ENCODE assay signal across 12 cellular contexts in genomic region chr7:92785923-92786322, GRCh38. TPM values are rescaled to one million over a fixed set of nuclear protein-coding genes. Genes with fewer than 3 reads are reported as not detected.
A peak's percentile ranks its signal among the peaks of the same experiment; 100 is the strongest.
DNase-seq lines count a peak whose midpoint lies in the region; ATAC-seq, FAIRE-seq and TF ChIP-seq lines count a peak whose summit lies in the region.
"Had no signal": no experiment of that assay in that cellular context is flagged by ENCODE, and none has a peak within 500 bp of the region (broad histone marks: within the 10 kb centered on the region; RNA-seq: fewer than 3 reads in every experiment).

No MANE protein-coding gene starts in this region.

- H3K36me3 Mint-ChIP-seq in MCF 10A (ENCODE audit: insufficient read depth, unreplicated experiment): peaks cover 21% of the 10 kb centered on the region
- peaks cover 51% of the 10 kb centered on the region for H3K36me3 Mint-ChIP-seq in activated naive CD4-positive, alpha-beta T cell treated with anti-CD3 and anti-CD28 coated beads, Interleukin-2, amount 10 ng/mL, durations not matched to agents 7 days and 5 days
- H3K36me3 Mint-ChIP-seq in CD14-positive monocyte: peaks cover 8 to 16% of the 10 kb centered on the region in 2 donors

- no peak for TF ChIP-seq POLR2A in breast epithelium (IDR thresholded peaks at IDR 0.05)
- no peak for TF ChIP-seq POLR2A in K562 (conservative IDR thresholded peaks at IDR 0.05)

- no peak overlapping the region for H2AFZ ChIP-seq in K562 (ENCODE audit: low read depth, low read length)

- peak; percentile 78 for FAIRE-seq in K562 (lab: Jason Lieb, UNC)

- no peak for TF ChIP-seq EP300 in K562 (IDR thresholded peaks at IDR 0.05; ENCODE audit: low read length)

- CTCF ChIA-PET in MCF 10A (lab: Yijun Ruan, JAX): interaction anchor here (0.8 to 1.5 kb wide), 2 partner anchors 21 to 23 kb away, joined by 3 to 6 read pairs; no protein-coding TSS in a partner anchor
- CTCF ChIA-PET in K562 (lab: Yijun Ruan, JAX; ENCODE audit: low intra/inter-chr PET ratio): no interaction called here
- CTCF ChIA-PET in activated naive CD4-positive, alpha-beta T cell treated with anti-CD3 and anti-CD28 coated beads, Interleukin-2, amount 10 ng/mL, durations not matched to agents 7 days and 5 days (lab: Charles Lee): no interaction called here

- intact Hi-C loops in MCF 10A (cut with micrococcal nuclease): no loop called here
- intact Hi-C loops in breast epithelium (cut with DNase I; ENCODE audit: low total_unique reads): no loop called here
- intact Hi-C loops in K562 (cut with micrococcal nuclease): no loop called here
- intact Hi-C loops in upper lobe of right lung (cut with DNase I): no loop called here
- intact Hi-C loops in CD14-positive monocyte (cut with micrococcal nuclease): no loop called here

- in situ Hi-C loops in K562 (cut with MboI): no loop called here

- peak overlapping the region; percentile 63 for H3K27ac Mint-ChIP-seq in MCF 10A (ENCODE audit: low read depth, unreplicated experiment)
- H3K27ac Mint-ChIP-seq in activated naive CD4-positive, alpha-beta T cell treated with anti-CD3 and anti-CD28 coated beads, Interleukin-2, amount 10 ng/mL, durations not matched to agents 7 days and 5 days: no peak overlapping the region
- H3K27ac Mint-ChIP-seq in CD14-positive monocyte: no peak overlapping the region
- H3K27ac Mint-ChIP-seq: activated CD4-positive, alpha-beta T cell treated with anti-CD3 and anti-CD28 coated beads, Interleukin-2, amount 10 ng/mL, durations not matched to agents 7 days and 5 days; progenitor cell of endocrine pancreas had no signal

- H3K9me1 ChIP-seq in K562 (ENCODE audit: control insufficient read depth, insufficient read depth, low read length): no peaks in the 10 kb centered on the region

- H3K4me3 ChIP-seq in breast epithelium (no peak overlapping the region), K562 (no peak overlapping the region), upper lobe of right lung (no peak overlapping the region)

- peaks cover 0 to 12% of the 10 kb centered on the region in 2 donors for H3K9me3 ChIP-seq in breast epithelium
- peaks cover 9% of the 10 kb centered on the region; the same call in 1 of the 2 replicates for H3K9me3 ChIP-seq in K562 (replicated peaks; ENCODE audit: control insufficient read depth, insufficient read depth, low read depth, low read length)
- peaks cover 8% of the 10 kb centered on the region for H3K9me3 ChIP-seq in upper lobe of right lung

- H3K4me1 Mint-ChIP-seq in MCF 10A (ENCODE audit: insufficient read depth, unreplicated experiment): peaks cover 48% of the 10 kb centered on the region
- peaks cover 47% of the 10 kb centered on the region for H3K4me1 Mint-ChIP-seq in activated naive CD4-positive, alpha-beta T cell treated with anti-CD3 and anti-CD28 coated beads, Interleukin-2, amount 10 ng/mL, durations not matched to agents 7 days and 5 days
- H3K4me1 Mint-ChIP-seq in CD14-positive monocyte: peaks cover 25% of the 10 kb centered on the region

- H3K9ac ChIP-seq in K562 (ENCODE audit: insufficient read depth in 1 of 2, low read depth in 2 of 2, low read length in 2 of 2): no peak overlapping the region

- ATAC-seq in K562 (peak; percentile 70), upper lobe of right lung (peak; percentile 39)

- H3K27me3 ChIP-seq in breast epithelium: no peaks in the 10 kb centered on the region
- no peaks in the 10 kb centered on the region for H3K27me3 ChIP-seq in K562 (ENCODE audit: control insufficient read depth in 2 of 2, insufficient read depth in 2 of 2, low read length in 2 of 2)
- H3K27me3 ChIP-seq in upper lobe of right lung: no peaks in the 10 kb centered on the region

- no peak overlapping the region for H3K4me2 ChIP-seq in K562 (ENCODE audit: insufficient read depth, low read length)

- no peaks in the 10 kb centered on the region for H3K9me3 Mint-ChIP-seq in MCF 10A (ENCODE audit: unreplicated experiment)
- H3K9me3 Mint-ChIP-seq in activated naive CD4-positive, alpha-beta T cell treated with anti-CD3 and anti-CD28 coated beads, Interleukin-2, amount 10 ng/mL, durations not matched to agents 7 days and 5 days: peaks cover 16% of the 10 kb centered on the region
- H3K9me3 Mint-ChIP-seq in CD14-positive monocyte: peaks cover 7 to 23% (median 12%) of the 10 kb centered on the region in 7 donors

- no peaks in the 10 kb centered on the region for H4K20me1 ChIP-seq in K562 (replicated peaks; ENCODE audit: control insufficient read depth, insufficient read depth, low read length)

- H3K27ac ChIP-seq in breast epithelium (no peak overlapping the region), K562 (ENCODE audit: extremely low read depth, low read depth, low read length) (peak overlapping the region; percentile 5; the same call in 1 of the 3 replicates), upper lobe of right lung (no peak overlapping the region)

- POLR2A ChIA-PET in MCF 10A (lab: Yijun Ruan, JAX) (interaction anchor here (0.6 to 1.4 kb wide), 11 partner anchors 10 to 1228 kb away, joined by 3 to 8 read pairs (median 3); no protein-coding TSS in a partner anchor), K562 (lab: Yijun Ruan, JAX) (interaction anchor here (1.1 to 1.2 kb wide), 2 partner anchors 10 to 30 kb away, joined by 3 to 4 read pairs; no protein-coding TSS in a partner anchor)

- no peaks in the 10 kb centered on the region for H3K27me3 Mint-ChIP-seq in MCF 10A (ENCODE audit: insufficient read depth, unreplicated experiment)
- H3K27me3 Mint-ChIP-seq in activated naive CD4-positive, alpha-beta T cell treated with anti-CD3 and anti-CD28 coated beads, Interleukin-2, amount 10 ng/mL, durations not matched to agents 7 days and 5 days: no peaks in the 10 kb centered on the region
- peaks cover 0 to 1% (median 0%) of the 10 kb centered on the region in 3 donors for H3K27me3 Mint-ChIP-seq in CD14-positive monocyte (ENCODE audit: low read depth in 3 of 3)
- H3K27me3 Mint-ChIP-seq: activated CD4-positive, alpha-beta T cell treated with anti-CD3 and anti-CD28 coated beads, Interleukin-2, amount 10 ng/mL, durations not matched to agents 7 days and 5 days; activated naive CD8-positive, alpha-beta T cell; progenitor cell of endocrine pancreas had no signal

- H3K79me2 ChIP-seq in K562 (ENCODE audit: control insufficient read depth, insufficient read depth, low read length): peaks cover 92% of the 10 kb centered on the region

- 59% methylated on average over 3 of the region's 3 CpGs for WGBS in K562 (ENCODE audit: insufficient coverage, low coverage, missing lambda C conversion rate)

- H3K4me3 Mint-ChIP-seq in MCF 10A (ENCODE audit: unreplicated experiment) (no peak overlapping the region), CD14-positive monocyte (no peak overlapping the region)
- H3K4me3 Mint-ChIP-seq in activated naive CD4-positive, alpha-beta T cell treated with anti-CD3 and anti-CD28 coated beads, Interleukin-2, amount 10 ng/mL, durations not matched to agents 7 days and 5 days: no peak overlapping the region
- H3K4me3 Mint-ChIP-seq: activated CD4-positive, alpha-beta T cell treated with anti-CD3 and anti-CD28 coated beads, Interleukin-2, amount 10 ng/mL, durations not matched to agents 7 days and 5 days; activated naive CD8-positive, alpha-beta T cell had no signal

- H3K36me3 ChIP-seq in breast epithelium: no peaks in the 10 kb centered on the region
- H3K36me3 ChIP-seq in K562 (ENCODE audit: control insufficient read depth, insufficient read depth, low read length): no peaks in the 10 kb centered on the region; the same call in 2 of the 3 replicates
- no peaks in the 10 kb centered on the region for H3K36me3 ChIP-seq in upper lobe of right lung

- peak; percentile 49 for DNase-seq in MCF 10A (ENCODE audit: unreplicated experiment)
- DNase-seq in breast epithelium (ENCODE audit: low spot score in 2 of 2): no peak
- peak in 1 of 4 experiments; percentile 26 for DNase-seq in K562 (ENCODE audit: extremely low read depth in 1 of 4, low spot score in 3 of 4)
- DNase-seq in iris pigment epithelial cell (ENCODE audit: low read depth): peak; percentile 87
- DNase-seq in upper lobe of right lung: no peak
- DNase-seq in activated naive CD4-positive, alpha-beta T cell treated with anti-CD3 and anti-CD28 coated beads, Interleukin-2, amount 10 ng/mL, durations not matched to agents 7 days and 5 days: no peak
- no peak for DNase-seq in CD14-positive monocyte (ENCODE audit: low spot score)
- DNase-seq in HuH-7 (ENCODE audit: low spot score): no peak
- DNase-seq: activated CD4-positive, alpha-beta T cell treated with anti-CD3 and anti-CD28 coated beads, Interleukin-2, amount 10 ng/mL, durations not matched to agents 7 days and 5 days; GOT3 had no signal

- TF ChIP-seq CTCF in MCF 10A (IDR thresholded peaks at IDR 0.05; ENCODE audit: unreplicated experiment) (no peak), breast epithelium (IDR thresholded peaks at IDR 0.05) (no peak), K562 (IDR thresholded peaks at IDR 0.05 in 2 of 3, conservative IDR thresholded peaks at IDR 0.05 in 1 of 3; ENCODE audit: insufficient read depth in 2 of 3, low read depth in 1 of 3, low read length in 3 of 3) (no peak), upper lobe of right lung (IDR thresholded peaks at IDR 0.05) (no peak), CD14-positive monocyte (IDR thresholded peaks at IDR 0.05) (no peak)

- H3K4me1 ChIP-seq in breast epithelium: peaks cover 0 to 10% of the 10 kb centered on the region in 2 donors
- no peaks in the 10 kb centered on the region; a peak in 1 of 5 replicates for H3K4me1 ChIP-seq in K562 (replicated peaks in 1 of 2; ENCODE audit: control insufficient read depth in 2 of 2, insufficient read depth in 2 of 2, low read length in 2 of 2)
- peaks cover 5% of the 10 kb centered on the region for H3K4me1 ChIP-seq in upper lobe of right lung

- BruUV-seq in MCF 10A (replicated peaks; lab: Mats Ljungman, UMichigan) (no TSS peak), K562 (replicated peaks; lab: Mats Ljungman, UMichigan) (no TSS peak)

- no peak for TF ChIP-seq RAD21 in K562 (CRISPR knock-in tag; conservative IDR thresholded peaks at IDR 0.05 in 1 of 2, IDR thresholded peaks at IDR 0.05 in 1 of 2)

RNA-seq across cellular contexts. Expression of gene CDK6, which starts 50.5 kb away (rescaled TPM):
- total RNA-seq in MCF 10A (2022): 89.8 and 124 TPM in 2 replicates
- total RNA-seq in breast epithelium: 10 to 100 TPM; 12.8 to 26.2 (median 23.6) TPM
- 85.3 and 114 TPM in 2 replicates for total RNA-seq in K562 (2011; cell fraction: chromatin; rRNA removed; ENCODE audit: low replicate concordance)
- 56.5 and 61.6 TPM in 2 replicates for total RNA-seq in K562 (2011; cell fraction: nucleolus; rRNA removed)
- total RNA-seq in K562 (2011; cell fraction: nucleoplasm; rRNA removed): 58.1 and 77.3 TPM in 2 replicates
- total RNA-seq in K562 (2014; rRNA removed): 90.8 and 91.6 TPM in 2 replicates
- total RNA-seq in K562 (2014; rRNA removed; fragmentation: Illumina TruSeq; extraction: Trizol): 77.8 and 81.9 TPM in 2 replicates
- 62.2 and 63.9 TPM in 2 replicates for total RNA-seq in K562 (2015; rRNA removed; fragmentation: Illumina TruSeq; extraction: Trizol)
- total RNA-seq in K562 (2021): 97.9 and 109 TPM in 2 replicates
- polyA plus RNA-seq in K562 (2011; rRNA removed): 37.2 and 39.0 TPM in 2 replicates
- 26.0 and 31.7 TPM in 2 replicates for polyA plus RNA-seq in K562 (2011; cell fraction: cytosol; rRNA removed)
- 39.8 and 46.6 TPM in 2 replicates for polyA plus RNA-seq in K562 (2011; cell fraction: nucleus; rRNA removed)
- polyA plus RNA-seq in K562 (2012): 14.5 and 19.6 TPM in 2 replicates
- polyA plus RNA-seq in K562 (2014; fragmentation: Illumina TruSeq; extraction: Trizol): 37.1 and 44.4 TPM in 2 replicates
- polyA plus RNA-seq in K562 (2014; fragmentation: Nextera tagmentation; extraction: Ambion mirVana): 10 to 100 TPM in 1 of 2 experiments, 1 to 10 TPM in 1; 7.6 to 15.0 TPM
- polyA plus RNA-seq in K562 (2014; rRNA removed): 24.5 and 27.3 TPM in 2 replicates
- polyA minus RNA-seq in K562 (2011; rRNA and poly(A)+ RNA removed): 108 and 112 TPM in 2 replicates
- 119 and 123 TPM in 2 replicates for polyA minus RNA-seq in K562 (2011; cell fraction: cytosol; rRNA and poly(A)+ RNA removed)
- polyA minus RNA-seq in K562 (2011; cell fraction: nucleus; rRNA and poly(A)+ RNA removed): 84.6 and 94.7 TPM in 2 replicates
- total RNA-seq in upper lobe of right lung: 22.4 TPM
- 1 to 10 TPM; 3.4 to 4.3 TPM for polyA plus RNA-seq in CD14-positive monocyte

Comparison
In these comparisons a context has a peak if more than half of its experiments do, and no peak if none do; other contexts are left out.
1. DNase-seq: peak in MCF 10A (single experiment) and iris pigment epithelial cell (single experiment); none in breast epithelium (0 of 2), upper lobe of right lung (single experiment), activated naive CD4-positive, alpha-beta T cell treated with anti-CD3 and anti-CD28 coated beads, Interleukin-2, amount 10 ng/mL, durations not matched to agents 7 days and 5 days (single experiment), CD14-positive monocyte (single experiment) and HuH-7 (single experiment).